Comparison of ENCODE assay signal across 9 cellular contexts in genomic region chr20:20410678-20411077, GRCh38. TPM values are rescaled to one million over a fixed set of nuclear protein-coding genes. Genes with fewer than 3 reads are reported as not detected.
A peak's percentile ranks its signal among the peaks of the same experiment; 100 is the strongest.
DNase-seq lines count a peak whose midpoint lies in the region; ATAC-seq and TF ChIP-seq lines count a peak whose summit lies in the region.
"Had no signal": no experiment of that assay in that cellular context is flagged by ENCODE, and none has a peak within 500 bp of the region (broad histone marks: within the 10 kb centered on the region; RNA-seq: fewer than 3 reads in every experiment).

No MANE protein-coding gene starts in this region.

- H3K4me3 ChIP-seq in cardiac muscle cell = no peak overlapping the region
- H3K4me3 ChIP-seq: Peyer's patch had no signal

- H3K27me3 Mint-ChIP-seq in activated naive CD4-positive, alpha-beta T cell treated with anti-CD3 and anti-CD28 coated beads for 36 hours (ENCODE audit: low read depth) = no peaks in the 10 kb centered on the region

- peaks cover 2% of the 10 kb centered on the region for H3K36me3 Mint-ChIP-seq in activated naive CD4-positive, alpha-beta T cell treated with anti-CD3 and anti-CD28 coated beads for 36 hours (ENCODE audit: low read depth)

- ATAC-seq in HG03469 (IDR thresholded peaks at IDR 0.05; ENCODE audit: unreplicated experiment) = no peak

- H3K27ac Mint-ChIP-seq in activated naive CD4-positive, alpha-beta T cell treated with anti-CD3 and anti-CD28 coated beads for 36 hours = peak overlapping the region; percentile 26

- no peak for DNase-seq in activated naive CD4-positive, alpha-beta T cell treated with anti-CD3 and anti-CD28 coated beads for 36 hours
- DNase-seq in activated naive CD4-positive, alpha-beta T cell treated with Interleukin-2 at 50 U/mL for 16 hours = no peak
- DNase-seq in SHP77 (lab: John Stamatoyannopoulos, UW) = peak; percentile 88 to 95
- DNase-seq in cardiac muscle cell (ENCODE audit: low read depth in 1 of 2, low spot score in 1 of 2) = peak; percentile 59 to 71
- peak; percentile 78 for DNase-seq in superior temporal gyrus (ENCODE audit: extremely low spot score)
- DNase-seq in germinal center (ENCODE audit: low spot score) = no peak
- no peak for DNase-seq in stimulated activated CD4-positive, alpha-beta T cell treated with anti-CD3 and anti-CD28 coated beads, Interleukin-15, amount 100 ng/mL, for 24 hours

- no peaks in the 10 kb centered on the region for H3K9me3 Mint-ChIP-seq in activated naive CD4-positive, alpha-beta T cell treated with anti-CD3 and anti-CD28 coated beads for 36 hours

- H3K4me1 ChIP-seq in cardiac muscle cell (ENCODE audit: low read depth) = peaks cover 13% of the 10 kb centered on the region
- H3K4me1 ChIP-seq: Peyer's patch had no signal

- CTCF ChIA-PET in activated naive CD4-positive, alpha-beta T cell treated with anti-CD3 and anti-CD28 coated beads for 36 hours (lab: Charles Lee) = no interaction called here

- no peaks in the 10 kb centered on the region for H3K9me3 ChIP-seq in cardiac muscle cell (ENCODE audit: low read depth)
- H3K9me3 ChIP-seq: Peyer's patch had no signal

- H3K4me3 Mint-ChIP-seq in activated naive CD4-positive, alpha-beta T cell treated with anti-CD3 and anti-CD28 coated beads for 36 hours = no peak overlapping the region

- no peak for TF ChIP-seq CTCF in cardiac muscle cell (IDR thresholded peaks at IDR 0.05; ENCODE audit: low read depth, low read length)

- H3K27me3 ChIP-seq in cardiac muscle cell = peaks cover 12% of the 10 kb centered on the region
- H3K27me3 ChIP-seq: Peyer's patch had no signal

- no peaks in the 10 kb centered on the region for H3K36me3 ChIP-seq in cardiac muscle cell

- intact Hi-C loops in activated naive CD4-positive, alpha-beta T cell treated with anti-CD3 and anti-CD28 coated beads for 36 hours (cut with micrococcal nuclease) = no loop called here

- peaks cover 7% of the 10 kb centered on the region for H3K4me1 Mint-ChIP-seq in activated naive CD4-positive, alpha-beta T cell treated with anti-CD3 and anti-CD28 coated beads for 36 hours (ENCODE audit: low read depth)

- H3K27ac ChIP-seq in cardiac muscle cell = no peak overlapping the region
- H3K27ac ChIP-seq: Peyer's patch had no signal

RNA-seq across cellular contexts. Expression of gene INSM1, which starts 42.8 kb away (rescaled TPM):
- total RNA-seq in activated naive CD4-positive, alpha-beta T cell treated with anti-CD3 and anti-CD28 coated beads for 36 hours = under 1 TPM; 0.25 to 0.38 TPM
- total RNA-seq in cardiac muscle cell = not detected in 2 replicates
- not detected in 2 replicates for polyA plus RNA-seq in cardiac muscle cell

Comparison
In these comparisons a context has a peak if more than half of its experiments do, and no peak if none do; other contexts are left out.
1. DNase-seq: peak in SHP77 (2 of 2), cardiac muscle cell (2 of 2) and superior temporal gyrus (single experiment); none in activated naive CD4-positive, alpha-beta T cell treated with anti-CD3 and anti-CD28 coated beads for 36 hours (single experiment), activated naive CD4-positive, alpha-beta T cell treated with Interleukin-2 at 50 U/mL for 16 hours (single experiment), germinal center (single experiment) and stimulated activated CD4-positive, alpha-beta T cell treated with anti-CD3 and anti-CD28 coated beads, Interleukin-15, amount 100 ng/mL, for 24 hours (single experiment).